In genomic region chr3:16101295-16102186, GRCh38 we compare ENCODE assay signal across 15 cellular contexts.
DNase-seq lines count a peak whose midpoint lies in the region; FAIRE-seq and TF ChIP-seq lines count a peak whose summit lies in the region.
"Had no signal": no experiment of that assay in that cellular context is flagged by ENCODE, and none has a peak within 500 bp of the region (broad histone marks: within the 10 kb centered on the region; RNA-seq: fewer than 3 reads in every experiment).

No MANE protein-coding gene starts in this region.

- peaks cover 5% of the 10 kb centered on the region for H3K4me1 Mint-ChIP-seq in activated naive CD4-positive, alpha-beta T cell treated with anti-CD3 and anti-CD28 coated beads for 36 hours (ENCODE audit: low read depth)
- H3K4me1 Mint-ChIP-seq in type B pancreatic cell (ENCODE audit: unreplicated experiment) = no peaks in the 10 kb centered on the region
- H3K4me1 Mint-ChIP-seq in H9 = peaks cover 3 to 6% of the 10 kb centered on the region in 2 experiments; a peak in 1 of 4 replicates
- H3K4me1 Mint-ChIP-seq: T-helper 17 cell had no signal

- no peak overlapping the region for H2BK120ac ChIP-seq in H9 (ENCODE audit: low read depth, low read length, poor library complexity, severe bottlenecking)

- H3K27me3 ChIP-seq in keratinocyte (ENCODE audit: control insufficient read depth, extremely low read depth, insufficient read depth, low read length) (no peaks in the 10 kb centered on the region), H9 (ENCODE audit: insufficient read depth, low read length) (no peaks in the 10 kb centered on the region)
- H3K27me3 ChIP-seq: cardiac muscle cell, right lobe of liver had no signal

- H2BK12ac ChIP-seq in H9 (ENCODE audit: insufficient read length, low read depth, low read length) = no peak overlapping the region

- intact Hi-C loops in activated naive CD4-positive, alpha-beta T cell treated with anti-CD3 and anti-CD28 coated beads for 36 hours (cut with micrococcal nuclease) = no loop called here

- DNase-seq in activated naive CD4-positive, alpha-beta T cell treated with anti-CD3 and anti-CD28 coated beads for 36 hours = peak; percentile 46
- no peak for DNase-seq in activated naive CD4-positive, alpha-beta T cell treated with Interleukin-2 at 50 U/mL for 16 hours
- DNase-seq in T1000 (lab: John Stamatoyannopoulos, UW) (peak; percentile 17), keratinocyte (ENCODE audit: low read depth, low spot score) (peak; percentile 97), type B pancreatic cell (ENCODE audit: extremely low spot score, unreplicated experiment) (no peak), occipital lobe (lab: John Stamatoyannopoulos, UW) (no peak), H9 (no peak)
- no peak for DNase-seq in activated CD4-positive, CD25-positive, alpha-beta regulatory T cell (lab: John Stamatoyannopoulos, UW)
- DNase-seq: activated CD8-positive, alpha-beta memory T cell treated with anti-CD3 and anti-CD28 coated beads, Interleukin-2, amount 50 U/mL, for 48 hours; lower lobe of right lung; MM.1S; right lobe of liver; T-helper 17 cell had no signal

- no peaks in the 10 kb centered on the region for H3K79me1 ChIP-seq in H9 (ENCODE audit: insufficient read depth, low read depth, low read length, poor library complexity, severe bottlenecking)

- no peak overlapping the region for H3K56ac ChIP-seq in H9 (ENCODE audit: insufficient read length, low read depth, low read length)

- H3K18ac ChIP-seq in H9 (ENCODE audit: insufficient read length, low read depth, low read length) = no peak overlapping the region

- dilution Hi-C loops in keratinocyte (cut with MboI; ENCODE audit: extremely low pct_ligation_motif_present, low sequenced_read_pairs) = no loop called here

- H2AFZ ChIP-seq in keratinocyte (ENCODE audit: control insufficient read depth, low read length) (peak overlapping the region; percentile 84), H9 (ENCODE audit: low read length) (no peak overlapping the region)

- no CpG with 5 or more reads among the region's 14 CpGs for WGBS in H9 (ENCODE audit: extremely low coverage, insufficient read length, low lambda C conversion rate)

- H4K20me1 ChIP-seq in keratinocyte (ENCODE audit: control insufficient read depth, extremely low read depth, insufficient read depth, low read length) = no peaks in the 10 kb centered on the region
- H4K20me1 ChIP-seq in H9 (ENCODE audit: control insufficient read depth, insufficient read depth, insufficient read length) = no peaks in the 10 kb centered on the region

- H4K91ac ChIP-seq in H9 (ENCODE audit: insufficient read length, low read depth, low read length) = no peak overlapping the region

- no peaks in the 10 kb centered on the region for H3K36me3 ChIP-seq in keratinocyte (ENCODE audit: control insufficient read depth in 2 of 2, extremely low read depth in 1 of 2, insufficient read depth in 2 of 2, low read length in 2 of 2)
- H3K36me3 ChIP-seq: cardiac muscle cell, HAP-1, lower lobe of right lung, right lobe of liver had no signal

- no peaks in the 10 kb centered on the region for H3K23me2 ChIP-seq in H9 (ENCODE audit: insufficient read length, low read depth, low read length, poor library complexity, severe bottlenecking)

- no peak overlapping the region for H2BK20ac ChIP-seq in H9 (ENCODE audit: low read depth, low read length, poor library complexity, severe bottlenecking)

- no peak overlapping the region for H4K5ac ChIP-seq in H9 (ENCODE audit: insufficient read length, low read depth, low read length)

- no peaks in the 10 kb centered on the region for H3K9me3 Mint-ChIP-seq in activated naive CD4-positive, alpha-beta T cell treated with anti-CD3 and anti-CD28 coated beads for 36 hours
- peaks cover 6% of the 10 kb centered on the region for H3K9me3 Mint-ChIP-seq in type B pancreatic cell
- peaks cover 0 to 3% of the 10 kb centered on the region in 2 experiments; a peak in 1 of 5 replicates for H3K9me3 Mint-ChIP-seq in H9

- H3K79me2 ChIP-seq in keratinocyte (ENCODE audit: control insufficient read depth, insufficient read depth, low read length) = no peaks in the 10 kb centered on the region
- no peaks in the 10 kb centered on the region for H3K79me2 ChIP-seq in H9 (ENCODE audit: insufficient read depth, low read length)

- TF ChIP-seq CTCF in keratinocyte (optimal IDR thresholded peaks at IDR 0.05 in 1 of 3, IDR thresholded peaks at IDR 0.05 in 1 of 3, conservative IDR thresholded peaks at IDR 0.05 in 1 of 3; ENCODE audit: extremely low read depth in 1 of 3, insufficient read depth in 2 of 3, low read length in 3 of 3) = no peak
- TF ChIP-seq CTCF in type B pancreatic cell (conservative IDR thresholded peaks at IDR 0.05) = no peak
- TF ChIP-seq CTCF in H9 (conservative IDR thresholded peaks at IDR 0.05) = no peak

- no peak overlapping the region for H3K4ac ChIP-seq in H9 (ENCODE audit: low read depth, low read length)

- CTCF ChIA-PET in activated naive CD4-positive, alpha-beta T cell treated with anti-CD3 and anti-CD28 coated beads for 36 hours (lab: Charles Lee) = no interaction called here

- no peak overlapping the region for H2AK5ac ChIP-seq in H9 (ENCODE audit: insufficient read length, low read length)

- H4K8ac ChIP-seq in H9 (replicated peaks; ENCODE audit: insufficient read length, low read depth, low read length) = no peak overlapping the region

- peak overlapping the region in 1 of 3 experiments; percentile 38 for H3K4me3 ChIP-seq in keratinocyte (ENCODE audit: control insufficient read depth in 2 of 3, extremely low read depth in 1 of 3, insufficient read depth in 2 of 3, low read depth in 1 of 3, low read length in 3 of 3)
- H3K4me3 ChIP-seq: cardiac muscle cell, HAP-1, lower lobe of right lung, right lobe of liver had no signal

- H3K9ac ChIP-seq in keratinocyte (ENCODE audit: control insufficient read depth, extremely low read depth, insufficient read depth, low read length) = peak overlapping the region; percentile 81
- H3K9ac ChIP-seq in H9 (ENCODE audit: extremely low read depth, insufficient read length, low read length) = no peak overlapping the region

- no peak overlapping the region for H3K27ac Mint-ChIP-seq in activated naive CD4-positive, alpha-beta T cell treated with anti-CD3 and anti-CD28 coated beads for 36 hours
- H3K27ac Mint-ChIP-seq in type B pancreatic cell (peak overlapping the region; percentile 90), H9 (no peak overlapping the region)
- H3K27ac Mint-ChIP-seq: T-helper 17 cell had no signal

- H3K23ac ChIP-seq in H9 (ENCODE audit: insufficient read length, low read depth, low read length) = no peak overlapping the region

- no peaks in the 10 kb centered on the region for H3K36me3 Mint-ChIP-seq in activated naive CD4-positive, alpha-beta T cell treated with anti-CD3 and anti-CD28 coated beads for 36 hours (ENCODE audit: low read depth)
- H3K36me3 Mint-ChIP-seq in type B pancreatic cell (no peaks in the 10 kb centered on the region), H9 (ENCODE audit: insufficient read depth in 1 of 3, low read depth in 3 of 3) (no peaks in the 10 kb centered on the region)

- H3K27ac ChIP-seq in keratinocyte (ENCODE audit: control insufficient read depth, insufficient read depth, low read length) (peak overlapping the region; percentile 99), H9 (ENCODE audit: insufficient read length, low read depth, low read length) (no peak overlapping the region)
- H3K27ac ChIP-seq: cardiac muscle cell, right lobe of liver had no signal

- H3K4me1 ChIP-seq in keratinocyte (ENCODE audit: control insufficient read depth, extremely low read depth, insufficient read depth, low read length) (peaks cover 21% of the 10 kb centered on the region), H9 (ENCODE audit: insufficient read depth, low read length) (no peaks in the 10 kb centered on the region)
- H3K4me1 ChIP-seq: HAP-1, lower lobe of right lung, right lobe of liver had no signal

- no peak overlapping the region for H3K4me3 Mint-ChIP-seq in activated naive CD4-positive, alpha-beta T cell treated with anti-CD3 and anti-CD28 coated beads for 36 hours
- H3K4me3 Mint-ChIP-seq in type B pancreatic cell (peak overlapping the region; percentile 18), H9 (no peak overlapping the region)
- H3K4me3 Mint-ChIP-seq: T-helper 17 cell had no signal

- H3K9me3 ChIP-seq in keratinocyte (ENCODE audit: control insufficient read depth, low read depth, low read length) (peaks cover 12% of the 10 kb centered on the region), H9 (ENCODE audit: control insufficient read depth, low read depth, low read length) (no peaks in the 10 kb centered on the region)
- H3K9me3 ChIP-seq: HAP-1, lower lobe of right lung, right lobe of liver had no signal

- H3K27me3 Mint-ChIP-seq in activated naive CD4-positive, alpha-beta T cell treated with anti-CD3 and anti-CD28 coated beads for 36 hours (ENCODE audit: low read depth) = peaks cover 12% of the 10 kb centered on the region
- H3K27me3 Mint-ChIP-seq in type B pancreatic cell (peaks cover 4% of the 10 kb centered on the region), H9 (ENCODE audit: low read depth) (peaks cover 5% of the 10 kb centered on the region; the same call in 1 of the 2 replicates)

- peak; percentile 69 for FAIRE-seq in keratinocyte (lab: Jason Lieb, UNC)

- H3T11ph ChIP-seq in H9 (ENCODE audit: low read length) = no peak overlapping the region

- H2BK5ac ChIP-seq in H9 (ENCODE audit: insufficient read length, low read length) = no peak overlapping the region

- H3K4me2 ChIP-seq in keratinocyte (ENCODE audit: control insufficient read depth, extremely low read depth, insufficient read depth, low read depth, low read length) (peak overlapping the region; percentile 79), H9 (ENCODE audit: insufficient read depth, insufficient read length, low read length) (no peak overlapping the region)

- no peaks in the 10 kb centered on the region for H3K9me1 ChIP-seq in keratinocyte (ENCODE audit: control insufficient read depth, extremely low read depth, insufficient read depth, low read length)

- no peak overlapping the region for H3K14ac ChIP-seq in H9 (ENCODE audit: insufficient read depth, low read length)

- no peak overlapping the region for H2BK15ac ChIP-seq in H9 (ENCODE audit: low read depth, low read length)

Comparison
In these comparisons a context has a peak if more than half of its experiments do, and no peak if none do; other contexts are left out.
1. DNase-seq: peak in activated naive CD4-positive, alpha-beta T cell treated with anti-CD3 and anti-CD28 coated beads for 36 hours (single experiment), T1000 (single experiment) and keratinocyte (single experiment); none in activated naive CD4-positive, alpha-beta T cell treated with Interleukin-2 at 50 U/mL for 16 hours (single experiment), type B pancreatic cell (single experiment), activated CD4-positive, CD25-positive, alpha-beta regulatory T cell (0 of 4), occipital lobe (single experiment) and H9 (single experiment).